Comparison of ENCODE assay signal across 19 cellular contexts in genomic region chr3:126438186-126438585, GRCh38. TPM values are rescaled to one million over a fixed set of nuclear protein-coding genes. Genes with fewer than 3 reads are reported as not detected.
DNase-seq lines count a peak whose midpoint lies in the region; ATAC-seq and TF ChIP-seq lines count a peak whose summit lies in the region.
"Had no signal": no experiment of that assay in that cellular context is flagged by ENCODE, and none has a peak within 500 bp of the region (broad histone marks: within the 10 kb centered on the region; RNA-seq: fewer than 3 reads in every experiment).

No MANE protein-coding gene starts in this region.

- no peaks in the 10 kb centered on the region for H3K27me3 ChIP-seq in lower lobe of right lung (ENCODE audit: low read depth)
- H3K27me3 ChIP-seq in upper lobe of right lung = no peaks in the 10 kb centered on the region
- H3K27me3 ChIP-seq in testis = no peaks in the 10 kb centered on the region
- H3K27me3 ChIP-seq: BE2C had no signal

- ATAC-seq in activated CD8-positive, alpha-beta memory T cell treated with anti-CD3 and anti-CD28 coated beads, Interleukin-2, amount 10 ng/mL, durations not matched to agents 7 days and 5 days = no peak
- ATAC-seq in lower lobe of right lung (no peak), upper lobe of right lung (no peak)

- no peaks in the 10 kb centered on the region for H3K4me1 Mint-ChIP-seq in activated CD8-positive, alpha-beta memory T cell treated with anti-CD3 and anti-CD28 coated beads, Interleukin-2, amount 10 ng/mL, durations not matched to agents 7 days and 5 days

- H3K27ac ChIP-seq in SK-N-MC (0 out of 2 replicates have a peak overlapping the region, but pooled peaks have one; percentile 26), lower lobe of right lung (no peak overlapping the region), upper lobe of right lung (no peak overlapping the region), testis (no peak overlapping the region)
- H3K27ac ChIP-seq: KMS-11 had no signal

- no peak for TF ChIP-seq POLR2A in testis (IDR thresholded peaks at IDR 0.05)

- no peaks in the 10 kb centered on the region for H3K27me3 Mint-ChIP-seq in activated CD8-positive, alpha-beta memory T cell treated with anti-CD3 and anti-CD28 coated beads, Interleukin-2, amount 10 ng/mL, durations not matched to agents 7 days and 5 days

- H3K9me3 ChIP-seq in SK-N-MC (ENCODE audit: low read depth, low read length) (no peaks in the 10 kb centered on the region), lower lobe of right lung (no peaks in the 10 kb centered on the region), upper lobe of right lung (no peaks in the 10 kb centered on the region), testis (no peaks in the 10 kb centered on the region)
- H3K9me3 ChIP-seq: BE2C had no signal

- 80 to 82% methylated on average over 8 of the region's 8 CpGs for WGBS in testis, 2 donors

- peak; percentile 19 for DNase-seq in activated CD8-positive, alpha-beta memory T cell treated with anti-CD3 and anti-CD28 coated beads, Interleukin-2, amount 10 ng/mL, durations not matched to agents 7 days and 5 days
- no peak for DNase-seq in activated CD8-positive, alpha-beta memory T cell treated with anti-CD3 and anti-CD28 coated beads for 24 hours
- DNase-seq in SK-N-MC (ENCODE audit: low read depth, low spot score) = no peak
- peak; percentile 36 for DNase-seq in lower lobe of right lung
- DNase-seq in upper lobe of right lung = peak; percentile 38
- no peak for DNase-seq in testis
- no peak for DNase-seq in T-helper 2 cell
- DNase-seq: DMS79, IMR-90, NCI-H1092 treated with DMSO at 0.1 percent for 48 hours, NCI-H1694, NCI-H446 treated with DMSO at 0.1 percent for 48 hours, NCI-H526 treated with DMSO at 0.1 percent for 48 hours, OCI-M1, SHP77 had no signal

- no peak overlapping the region for H3K27ac Mint-ChIP-seq in activated CD8-positive, alpha-beta memory T cell treated with anti-CD3 and anti-CD28 coated beads, Interleukin-2, amount 10 ng/mL, durations not matched to agents 7 days and 5 days

- H3K4me1 ChIP-seq in lower lobe of right lung = no peaks in the 10 kb centered on the region
- H3K4me1 ChIP-seq in upper lobe of right lung = no peaks in the 10 kb centered on the region
- no peaks in the 10 kb centered on the region for H3K4me1 ChIP-seq in testis
- H3K4me1 ChIP-seq: BE2C had no signal

- H3K36me3 ChIP-seq in SK-N-MC (ENCODE audit: insufficient read depth, low read length) (peaks cover 61% of the 10 kb centered on the region), lower lobe of right lung (peaks cover 74% of the 10 kb centered on the region), upper lobe of right lung (peaks cover 53% of the 10 kb centered on the region), testis (ENCODE audit: low read depth, missing control alignments) (no peaks in the 10 kb centered on the region)
- H3K36me3 ChIP-seq: BE2C had no signal

- H3K36me3 Mint-ChIP-seq in activated CD8-positive, alpha-beta memory T cell treated with anti-CD3 and anti-CD28 coated beads, Interleukin-2, amount 10 ng/mL, durations not matched to agents 7 days and 5 days = no peaks in the 10 kb centered on the region

- no peaks in the 10 kb centered on the region for H3K9me3 Mint-ChIP-seq in activated CD8-positive, alpha-beta memory T cell treated with anti-CD3 and anti-CD28 coated beads, Interleukin-2, amount 10 ng/mL, durations not matched to agents 7 days and 5 days (ENCODE audit: low read depth)

- intact Hi-C loops in lower lobe of right lung (cut with DNase I) (no loop called here), upper lobe of right lung (cut with DNase I) (no loop called here), testis (cut with DNase I; ENCODE audit: low total_unique reads) (no loop called here)

- TF ChIP-seq CTCF in lower lobe of right lung (IDR thresholded peaks at IDR 0.05) (no peak), upper lobe of right lung (IDR thresholded peaks at IDR 0.05) (no peak), testis (IDR thresholded peaks at IDR 0.05) (no peak)

- H3K4me3 ChIP-seq in SK-N-MC = no peak overlapping the region
- no peak overlapping the region for H3K4me3 ChIP-seq in lower lobe of right lung
- no peak overlapping the region for H3K4me3 ChIP-seq in upper lobe of right lung
- no peak overlapping the region for H3K4me3 ChIP-seq in testis

- CTCF ChIA-PET in activated CD8-positive, alpha-beta memory T cell treated with anti-CD3 and anti-CD28 coated beads, Interleukin-2, amount 10 ng/mL, durations not matched to agents 7 days and 5 days (lab: Charles Lee) = no interaction called here

- no peak overlapping the region for H3K4me3 Mint-ChIP-seq in activated CD8-positive, alpha-beta memory T cell treated with anti-CD3 and anti-CD28 coated beads, Interleukin-2, amount 10 ng/mL, durations not matched to agents 7 days and 5 days

- H3K9ac ChIP-seq in SK-N-MC (ENCODE audit: insufficient read length) = no peak overlapping the region
- H3K9ac ChIP-seq: KMS-11 had no signal

RNA-seq across cellular contexts. Expression of gene ZXDC, which starts 37.5 kb away (rescaled TPM):
- total RNA-seq in activated CD8-positive, alpha-beta memory T cell treated with anti-CD3 and anti-CD28 coated beads, Interleukin-2, amount 10 ng/mL, durations not matched to agents 7 days and 5 days = 10 to 100 TPM; 21.5 to 22.7 TPM
- total RNA-seq in lower lobe of right lung = 40.4 TPM
- 40.3 TPM for total RNA-seq in upper lobe of right lung
- 10 to 100 TPM; 78.9 to 80.3 TPM for total RNA-seq in testis
- 25.6 TPM for polyA plus RNA-seq in testis (ENCODE audit: insufficient read depth, low read depth, low replicate concordance)

RNA-seq across cellular contexts. Expression of gene CFAP100, which starts 43.5 kb away (rescaled TPM):
- total RNA-seq in activated CD8-positive, alpha-beta memory T cell treated with anti-CD3 and anti-CD28 coated beads, Interleukin-2, amount 10 ng/mL, durations not matched to agents 7 days and 5 days = not detected
- total RNA-seq in lower lobe of right lung = 21.5 TPM
- not detected for total RNA-seq in upper lobe of right lung
- 10 to 100 TPM; 21.4 to 56.2 TPM for total RNA-seq in testis
- polyA plus RNA-seq in testis (ENCODE audit: insufficient read depth, low read depth, low replicate concordance) = 74.2 TPM
- total RNA-seq: A673, H4, IMR-90 had no signal
- polyA plus RNA-seq: IMR-90 had no signal

Comparison
In these comparisons a context has a peak if more than half of its experiments do, and no peak if none do; other contexts are left out.
1. DNase-seq: peak in activated CD8-positive, alpha-beta memory T cell treated with anti-CD3 and anti-CD28 coated beads, Interleukin-2, amount 10 ng/mL, durations not matched to agents 7 days and 5 days (single experiment), lower lobe of right lung (single experiment) and upper lobe of right lung (single experiment); none in activated CD8-positive, alpha-beta memory T cell treated with anti-CD3 and anti-CD28 coated beads for 24 hours (single experiment), SK-N-MC (single experiment), testis (single experiment) and T-helper 2 cell (0 of 5).
2. RNA of gene CFAP100, which starts 43.5 kb away (total RNA-seq): 21.4 to 56.2 TPM in testis and 21.5 TPM in lower lobe of right lung (single experiment); not detected in activated CD8-positive, alpha-beta memory T cell treated with anti-CD3 and anti-CD28 coated beads, Interleukin-2, amount 10 ng/mL, durations not matched to agents 7 days and 5 days and not detected in upper lobe of right lung (single experiment); every median in the first group is over 10 times any median in the second.